17 cellular contexts compared by ENCODE assay signal in the genomic region with DNA sequence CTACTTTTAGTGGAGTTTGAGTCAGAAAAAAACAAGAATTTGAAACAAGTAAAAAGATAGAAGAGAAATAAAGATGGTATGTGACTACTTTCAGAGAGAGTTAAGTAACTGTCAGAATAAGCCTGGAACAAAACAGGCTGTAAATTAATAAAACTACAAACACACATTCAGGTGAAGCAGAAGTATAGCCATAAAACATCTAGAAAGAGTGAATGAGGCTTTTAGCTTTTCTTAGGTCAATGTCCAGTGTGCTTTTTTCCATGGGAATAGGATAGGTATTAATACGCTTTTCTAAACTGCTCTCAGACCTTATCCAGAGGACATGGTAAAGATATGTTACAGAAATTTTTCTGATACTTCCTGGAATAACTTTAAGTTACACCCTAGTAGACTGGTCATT. TPM values are rescaled to one million over a fixed set of nuclear protein-coding genes. Genes with fewer than 3 reads are reported as not detected.
DNase-seq lines count a peak whose midpoint lies in the region; ATAC-seq, FAIRE-seq and TF ChIP-seq lines count a peak whose summit lies in the region.
"Had no signal": no experiment of that assay in that cellular context is flagged by ENCODE, and none has a peak within 500 bp of the region (broad histone marks: within the 10 kb centered on the region; RNA-seq: fewer than 3 reads in every experiment).

No MANE protein-coding gene starts in this region.

- H3K18ac ChIP-seq in H9 (ENCODE audit: insufficient read length, low read depth, low read length) = no peak overlapping the region

- no peak overlapping the region for H2AK5ac ChIP-seq in H9 (ENCODE audit: insufficient read length, low read length)

- no peak overlapping the region for H3K4me3 Mint-ChIP-seq in Caco-2 (ENCODE audit: unreplicated experiment)
- H3K4me3 Mint-ChIP-seq in progenitor cell of endocrine pancreas (ENCODE audit: low read depth) = no peak overlapping the region
- H3K4me3 Mint-ChIP-seq in H9 = no peak overlapping the region
- H3K4me3 Mint-ChIP-seq: CD4-positive, CD25-positive, alpha-beta regulatory T cell had no signal

- H4K5ac ChIP-seq in H9 (ENCODE audit: insufficient read length, low read depth, low read length) = no peak overlapping the region

- H3K36me3 ChIP-seq in Caco-2 (ENCODE audit: control insufficient read depth, insufficient read depth, low read length) (no peaks in the 10 kb centered on the region), OCI-LY3 (replicated peaks; ENCODE audit: low read depth, low read length) (peaks cover 19% of the 10 kb centered on the region), thyroid gland (peaks cover 0 to 12% of the 10 kb centered on the region in 2 donors)

- H4K8ac ChIP-seq in H9 (replicated peaks; ENCODE audit: insufficient read length, low read depth, low read length) = no peak overlapping the region

- no peak overlapping the region for H2BK12ac ChIP-seq in H9 (ENCODE audit: insufficient read length, low read depth, low read length)

- H2BK20ac ChIP-seq in H9 (ENCODE audit: low read depth, low read length, poor library complexity, severe bottlenecking) = no peak overlapping the region

- H3K4ac ChIP-seq in H9 (ENCODE audit: low read depth, low read length) = no peak overlapping the region

- H2AFZ ChIP-seq in OCI-LY3 (ENCODE audit: low read depth, low read length) = no peak overlapping the region
- no peak overlapping the region for H2AFZ ChIP-seq in H9 (ENCODE audit: low read length)

- H3K27ac Mint-ChIP-seq in Caco-2 (ENCODE audit: unreplicated experiment) (peak overlapping the region; percentile 54), progenitor cell of endocrine pancreas (peak overlapping the region; percentile 46), H9 (peak overlapping the region in 1 of 3 experiments; percentile 45; a peak in 2 of 7 replicates)
- H3K27ac Mint-ChIP-seq: CD4-positive, CD25-positive, alpha-beta regulatory T cell had no signal

- H4K91ac ChIP-seq in H9 (ENCODE audit: insufficient read length, low read depth, low read length) = no peak overlapping the region

- H3K79me2 ChIP-seq in OCI-LY3 (ENCODE audit: low read length) (no peaks in the 10 kb centered on the region), H9 (ENCODE audit: insufficient read depth, low read length) (no peaks in the 10 kb centered on the region)

- POLR2A ChIA-PET in Caco-2 (lab: Charles Lee) = interaction anchor here (1.0 kb wide), 1 partner anchor 23 kb away, joined by 3 read pairs; a partner anchor contains a TSS

- CTCF ChIA-PET in Caco-2 (lab: Charles Lee) = no interaction called here

- no TSS peak for BruUV-seq in Caco-2 (replicated peaks; lab: Mats Ljungman, UMichigan)

- H3K9me3 ChIP-seq in Caco-2 = no peaks in the 10 kb centered on the region
- H3K9me3 ChIP-seq in OCI-LY3 (ENCODE audit: insufficient read depth, low read length) = 0 out of 2 replicates have a peak, but pooled peaks cover 4% of the 10 kb centered on the region
- H3K9me3 ChIP-seq in thyroid gland = no peaks in the 10 kb centered on the region
- no peaks in the 10 kb centered on the region for H3K9me3 ChIP-seq in H9 (ENCODE audit: control insufficient read depth, low read depth, low read length)

- WGBS in thyroid gland, 2 donors = 94 to 100% methylated on average over 1 of the region's 1 CpG
- no CpG with 5 or more reads among the region's 1 CpG for WGBS in H9 (ENCODE audit: extremely low coverage, insufficient read length, low lambda C conversion rate)

- no peak overlapping the region for H3K14ac ChIP-seq in H9 (ENCODE audit: insufficient read depth, low read length)

- H3K4me2 ChIP-seq in OCI-LY3 (ENCODE audit: low read length) = peak overlapping the region; percentile 31
- H3K4me2 ChIP-seq in H9 (ENCODE audit: insufficient read depth, insufficient read length, low read length) = no peak overlapping the region
- H3K4me2 ChIP-seq: BLaER1 treated with 17β-estradiol and CSF1 and Interleukin-3, amounts not matched to agents 10 nM and 100 nM had no signal

- no peak overlapping the region for H2BK5ac ChIP-seq in H9 (ENCODE audit: insufficient read length, low read length)

- H3K9ac ChIP-seq in OCI-LY3 (ENCODE audit: low read length) = no peak overlapping the region
- H3K9ac ChIP-seq in H9 (ENCODE audit: extremely low read depth, insufficient read length, low read length) = no peak overlapping the region
- H3K9ac ChIP-seq: BLaER1 treated with 17β-estradiol and CSF1 and Interleukin-3, amounts not matched to agents 10 nM and 100 nM had no signal

- TF ChIP-seq POLR2A in thyroid gland (IDR thresholded peaks at IDR 0.05) = no peak

- H3K27me3 Mint-ChIP-seq in Caco-2 (ENCODE audit: insufficient read depth, unreplicated experiment) (no peaks in the 10 kb centered on the region), progenitor cell of endocrine pancreas (no peaks in the 10 kb centered on the region), H9 (ENCODE audit: low read depth) (no peaks in the 10 kb centered on the region)
- H3K27me3 Mint-ChIP-seq: CD4-positive, CD25-positive, alpha-beta regulatory T cell had no signal

- no peak for ATAC-seq in GM21786 (IDR thresholded peaks at IDR 0.05; ENCODE audit: unreplicated experiment)
- ATAC-seq: HCT116, HepG2 had no signal

- H3K27me3 ChIP-seq in Caco-2 (replicated peaks; ENCODE audit: control insufficient read depth, insufficient read depth, low read length) = no peaks in the 10 kb centered on the region
- H3K27me3 ChIP-seq in OCI-LY3 (ENCODE audit: low read depth, low read length) = no peaks in the 10 kb centered on the region
- H3K27me3 ChIP-seq in thyroid gland = no peaks in the 10 kb centered on the region
- H3K27me3 ChIP-seq in H9 (ENCODE audit: insufficient read depth, low read length) = no peaks in the 10 kb centered on the region
- H3K27me3 ChIP-seq: BLaER1 treated with 17β-estradiol and CSF1 and Interleukin-3, amounts not matched to agents 10 nM and 100 nM had no signal

- no peak for DNase-seq in Caco-2
- no peak for DNase-seq in progenitor cell of endocrine pancreas (ENCODE audit: low spot score, unreplicated experiment)
- no peak for DNase-seq in thyroid gland
- DNase-seq in H9 = no peak
- DNase-seq: ACHN; Calu3; CD4-positive, CD25-positive, alpha-beta regulatory T cell; DMS 273 treated with DMSO at 0.1 percent for 48 hours had no signal

- H3K4me3 ChIP-seq in Caco-2 (ENCODE audit: low read depth, low read length) = no peak overlapping the region
- no peak overlapping the region for H3K4me3 ChIP-seq in OCI-LY3 (ENCODE audit: low read length)
- no peak overlapping the region for H3K4me3 ChIP-seq in thyroid gland (replicated peaks in 1 of 3)
- H3K4me3 ChIP-seq: BLaER1 treated with 17β-estradiol and CSF1 and Interleukin-3, amounts not matched to agents 10 nM and 100 nM had no signal

- no peaks in the 10 kb centered on the region for H4K20me1 ChIP-seq in OCI-LY3 (ENCODE audit: insufficient read depth, low read length)
- no peaks in the 10 kb centered on the region for H4K20me1 ChIP-seq in H9 (ENCODE audit: control insufficient read depth, insufficient read depth, insufficient read length)
- H4K20me1 ChIP-seq: BLaER1 treated with 17β-estradiol and CSF1 and Interleukin-3, amounts not matched to agents 10 nM and 100 nM had no signal

- no peak overlapping the region for H3K23ac ChIP-seq in H9 (ENCODE audit: insufficient read length, low read depth, low read length)

- H3K4me1 Mint-ChIP-seq in Caco-2 (ENCODE audit: low read depth, unreplicated experiment) (no peaks in the 10 kb centered on the region), progenitor cell of endocrine pancreas (ENCODE audit: low read depth) (no peaks in the 10 kb centered on the region), H9 (no peaks in the 10 kb centered on the region)

- no peak overlapping the region for H3K56ac ChIP-seq in H9 (ENCODE audit: insufficient read length, low read depth, low read length)

- H3K9me3 Mint-ChIP-seq in Caco-2 (ENCODE audit: unreplicated experiment) = peaks cover 15% of the 10 kb centered on the region
- peaks cover 12% of the 10 kb centered on the region for H3K9me3 Mint-ChIP-seq in progenitor cell of endocrine pancreas (ENCODE audit: low read depth)
- peaks cover 2% of the 10 kb centered on the region in 2 experiments; a peak in 3 of 5 replicates for H3K9me3 Mint-ChIP-seq in H9

- no peaks in the 10 kb centered on the region for H3K79me1 ChIP-seq in H9 (ENCODE audit: insufficient read depth, low read depth, low read length, poor library complexity, severe bottlenecking)

- H3K27ac ChIP-seq in OCI-LY3 (ENCODE audit: low read length) (no peak overlapping the region), thyroid gland (no peak overlapping the region), H9 (ENCODE audit: insufficient read length, low read depth, low read length) (no peak overlapping the region)
- H3K27ac ChIP-seq: BLaER1 treated with 17β-estradiol and CSF1 and Interleukin-3, amounts not matched to agents 10 nM and 100 nM had no signal

- intact Hi-C loops in Caco-2 (cut with micrococcal nuclease; ENCODE audit: unreplicated experiment) (no loop called here), thyroid gland (cut with DNase I) (no loop called here)

- TF ChIP-seq CTCF in Caco-2 (IDR thresholded peaks at IDR 0.05; ENCODE audit: insufficient read depth in 1 of 2, low read depth in 1 of 2, low read length in 1 of 2, severe bottlenecking in 1 of 2, unreplicated experiment in 1 of 2) = no peak
- no peak for TF ChIP-seq CTCF in OCI-LY3 (IDR thresholded peaks at IDR 0.05; ENCODE audit: low read depth, low read length)
- TF ChIP-seq CTCF in progenitor cell of endocrine pancreas (IDR thresholded peaks at IDR 0.05; ENCODE audit: unreplicated experiment) = no peak
- TF ChIP-seq CTCF in thyroid gland (IDR thresholded peaks at IDR 0.05) = no peak
- TF ChIP-seq CTCF in H9 (conservative IDR thresholded peaks at IDR 0.05) = no peak

- no peak overlapping the region for H3T11ph ChIP-seq in H9 (ENCODE audit: low read length)

- no peak overlapping the region for H2BK120ac ChIP-seq in H9 (ENCODE audit: low read depth, low read length, poor library complexity, severe bottlenecking)

- no peaks in the 10 kb centered on the region for H3K23me2 ChIP-seq in H9 (ENCODE audit: insufficient read length, low read depth, low read length, poor library complexity, severe bottlenecking)

- H3K4me1 ChIP-seq in Caco-2 = no peaks in the 10 kb centered on the region; the same call in 1 of the 2 replicates
- peaks cover 22% of the 10 kb centered on the region for H3K4me1 ChIP-seq in OCI-LY3 (ENCODE audit: low read length)
- H3K4me1 ChIP-seq in thyroid gland = no peaks in the 10 kb centered on the region
- no peaks in the 10 kb centered on the region for H3K4me1 ChIP-seq in H9 (ENCODE audit: insufficient read depth, low read length)

- H3K36me3 Mint-ChIP-seq in Caco-2 (ENCODE audit: insufficient read depth, unreplicated experiment) (peaks cover 6% of the 10 kb centered on the region), progenitor cell of endocrine pancreas (ENCODE audit: insufficient read depth) (peaks cover 25% of the 10 kb centered on the region), H9 (ENCODE audit: insufficient read depth in 1 of 3, low read depth in 3 of 3) (peaks cover 14 to 45% (median 20%) of the 10 kb centered on the region in 3 experiments)

- FAIRE-seq in endometrium (lab: Jason Lieb, UNC) = peak; percentile 43
- FAIRE-seq: GM18507, H1, HepG2, HTR-8/SVneo had no signal

- H2BK15ac ChIP-seq in H9 (ENCODE audit: low read depth, low read length) = no peak overlapping the region

RNA-seq across cellular contexts. Expression of a gene that starts 23.2 kb away (rescaled TPM):
- total RNA-seq in Caco-2 (2022) (38.6 and 46.8 TPM in 2 replicates), progenitor cell of endocrine pancreas (39.3 and 44.7 TPM in 2 replicates), thyroid gland (100 to 1,000 TPM in 2 of 4 donors, 10 to 100 TPM in 2; 91.4 to 135 (median 108) TPM), H9 (2021) (28.4 and 32.6 TPM in 2 replicates)
